Comparison of ENCODE assay signal across 8 cellular contexts in genomic region chr19:3304871-3305423, GRCh38.
DNase-seq lines count a peak whose midpoint lies in the region; ATAC-seq and TF ChIP-seq lines count a peak whose summit lies in the region.

No MANE protein-coding gene starts in this region.

- WGBS in sigmoid colon, 2 donors, result 3 to 9% methylated on average over 22 of the region's 22 CpGs

- TF ChIP-seq POLR2A in sigmoid colon (IDR thresholded peaks at IDR 0.05), result no peak

- no peaks in the 10 kb centered on the region for H3K36me3 Mint-ChIP-seq in T-cell

- H3K27me3 ChIP-seq in MG63 (peaks cover 3% of the 10 kb centered on the region; the same call in 1 of the 2 replicates), right atrium auricular region (peaks cover 0 to 4% of the 10 kb centered on the region in 2 donors), sigmoid colon (peaks cover 4 to 75% (median 19%) of the 10 kb centered on the region in 3 donors)

- no peak overlapping the region for H3K27ac Mint-ChIP-seq in T-cell

- ATAC-seq in T-cell (replicated peaks in 1 of 4) (peak; percentile 23 to 72 (median 64)), HG02763 (IDR thresholded peaks at IDR 0.05; ENCODE audit: unreplicated experiment) (no peak)

- peak; percentile 93 to 95 for TF ChIP-seq CTCF in right atrium auricular region (IDR thresholded peaks at IDR 0.05)
- peak; percentile 78 to 90 (median 86) for TF ChIP-seq CTCF in sigmoid colon (IDR thresholded peaks at IDR 0.05)

- peaks cover 0 to 5% (median 2%) of the 10 kb centered on the region in 3 donors for H3K9me3 Mint-ChIP-seq in T-cell

- H3K9me3 ChIP-seq in MG63 (no peaks in the 10 kb centered on the region), right atrium auricular region (peaks cover 3 to 10% of the 10 kb centered on the region in 2 donors), sigmoid colon (peaks cover 0 to 7% (median 2%) of the 10 kb centered on the region in 4 donors)

- DNase-seq in EL (peak; percentile 64), MG63 (peak; percentile 37), T-cell (peak; percentile 27 to 81 (median 72)), amygdala (lab: John Stamatoyannopoulos, UW) (peak in 43 of 56 donors; percentile 6 to 83 (median 38)), right atrium auricular region (ENCODE audit: low spot score) (peak; percentile 72), sigmoid colon (peak; percentile 82), SW480 (ENCODE audit: low spot score) (no peak)

- H3K4me1 ChIP-seq in right atrium auricular region (peaks cover 0 to 9% of the 10 kb centered on the region in 2 donors), sigmoid colon (peaks cover 0 to 12% (median 7%) of the 10 kb centered on the region in 4 donors)

- H3K27me3 Mint-ChIP-seq in T-cell, result peaks cover 19 to 30% of the 10 kb centered on the region in 2 donors

- H3K27ac ChIP-seq in right atrium auricular region, result no peak overlapping the region
- H3K27ac ChIP-seq in sigmoid colon, result no peak overlapping the region

- H3K4me3 Mint-ChIP-seq in T-cell, result no peak overlapping the region

- CTCF ChIA-PET in T-cell (lab: Charles Lee), result interaction anchor here (0.6 to 1.5 kb wide), 8 partner anchors 29 to 1561 kb away, joined by 3 to 8 read pairs (median 4); no protein-coding TSS in a partner anchor

- H3K4me3 ChIP-seq in MG63 (no peak overlapping the region), right atrium auricular region (no peak overlapping the region), sigmoid colon (no peak overlapping the region)

- no peaks in the 10 kb centered on the region for H3K36me3 ChIP-seq in MG63
- H3K36me3 ChIP-seq in right atrium auricular region, result no peaks in the 10 kb centered on the region
- H3K36me3 ChIP-seq in sigmoid colon, result no peaks in the 10 kb centered on the region

- intact Hi-C loops in sigmoid colon (cut with DNase I), result loop anchor here (2.0 kb wide), 1 partner anchor 168 kb away; no protein-coding TSS in a partner anchor

- peak in 2 of 4 donors; percentile 51 to 78 for TF ChIP-seq EP300 in sigmoid colon (IDR thresholded peaks at IDR 0.05)

- H3K4me1 Mint-ChIP-seq in T-cell, result peaks cover 0 to 2% (median 2%) of the 10 kb centered on the region in 3 donors

- POLR2A ChIA-PET in T-cell (lab: Charles Lee), result no interaction called here
